ENCODE assay signal across 28 cellular contexts in the genomic region with DNA sequence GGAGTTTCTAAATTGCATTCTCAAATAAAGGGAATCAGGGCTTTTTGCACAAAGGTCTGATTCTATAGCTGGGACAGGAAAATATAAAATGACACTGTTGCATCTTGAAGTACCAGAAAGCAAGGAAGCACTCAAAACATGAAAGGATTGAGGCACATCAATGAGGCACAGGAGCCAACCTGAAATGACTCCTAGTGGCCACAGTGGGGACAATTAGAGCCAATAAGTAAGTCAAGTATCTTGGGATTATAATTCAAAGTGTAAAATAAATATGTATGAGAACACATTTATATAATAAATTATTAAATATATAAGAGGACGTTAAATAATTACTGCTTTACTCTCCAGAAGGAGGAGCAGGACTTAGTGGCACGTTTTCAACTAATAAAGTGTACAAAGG.
DNase-seq lines count a peak whose midpoint lies in the region; ATAC-seq and TF ChIP-seq lines count a peak whose summit lies in the region.
"Had no signal": no experiment of that assay in that cellular context is flagged by ENCODE, and none has a peak within 500 bp of the region (broad histone marks: within the 10 kb centered on the region; RNA-seq: fewer than 3 reads in every experiment).

No MANE protein-coding gene starts in this region.

- in situ Hi-C loops in brain microvascular endothelial cell (cut with HindIII; ENCODE audit: low pct_ligation_motif_present, low sequenced_read_pairs), result no loop called here

- POLR2A ChIA-PET in naive thymus-derived CD4-positive, alpha-beta T cell (lab: Charles Lee), result no interaction called here

- DNase-seq in brain microvascular endothelial cell (no peak), glutamatergic neuron (no peak)
- DNase-seq in activated naive CD4-positive, alpha-beta T cell (lab: John Stamatoyannopoulos, UW), result no peak
- DNase-seq in naive thymus-derived CD4-positive, alpha-beta T cell, result no peak
- DNase-seq: ACHN; activated CD4-positive, alpha-beta memory T cell treated with anti-CD3 and anti-CD28 coated beads for 36 hours; activated CD8-positive, alpha-beta memory T cell treated with anti-CD3 and anti-CD28 coated beads, Interleukin-2, amount 50 U/mL, for 4 hours; activated naive CD4-positive, alpha-beta T cell treated with anti-CD3 and anti-CD28 coated beads, Interleukin-2, amount 50 U/mL, for 16 hours; amygdala; C1 segment of cervical spinal cord; DMS79; GDM1; islet precursor cell; NCI-H2171 treated with DMSO at 0.1 percent for 48 hours; NCI-H524; stimulated activated CD4-positive, alpha-beta T cell treated with anti-CD3 and anti-CD28 coated beads, Interleukin-2, amount 100 ng/mL, for 24 hours; T-cell had no signal

- no peaks in the 10 kb centered on the region for H3K79me2 ChIP-seq in KMS-11 (ENCODE audit: insufficient read depth, low read depth)
- H3K79me2 ChIP-seq: parathyroid adenoma had no signal

- no peak overlapping the region for H2AFZ ChIP-seq in KMS-11 (ENCODE audit: low read depth)
- H2AFZ ChIP-seq: parathyroid adenoma had no signal

- peaks cover 9% of the 10 kb centered on the region for H3K4me1 Mint-ChIP-seq in glutamatergic neuron (ENCODE audit: low read depth, unreplicated experiment)
- H3K4me1 Mint-ChIP-seq in naive thymus-derived CD4-positive, alpha-beta T cell, result no peaks in the 10 kb centered on the region
- H3K4me1 Mint-ChIP-seq: nephron, T-cell had no signal

- H3K4me1 ChIP-seq in KMS-11 (ENCODE audit: low read depth, poor library complexity, severe bottlenecking), result no peaks in the 10 kb centered on the region
- no peaks in the 10 kb centered on the region for H3K4me1 ChIP-seq in naive thymus-derived CD4-positive, alpha-beta T cell (ENCODE audit: control insufficient read depth in 2 of 2, insufficient read depth in 2 of 2, low read length in 2 of 2)
- H3K4me1 ChIP-seq: parathyroid adenoma, right atrium auricular region, tibial nerve had no signal

- CTCF ChIA-PET in naive thymus-derived CD4-positive, alpha-beta T cell (lab: Charles Lee), result no interaction called here

- no peaks in the 10 kb centered on the region for H3K36me3 Mint-ChIP-seq in glutamatergic neuron (ENCODE audit: unreplicated experiment)
- no peaks in the 10 kb centered on the region for H3K36me3 Mint-ChIP-seq in naive thymus-derived CD4-positive, alpha-beta T cell
- H3K36me3 Mint-ChIP-seq: activated CD4-positive, alpha-beta memory T cell treated with anti-CD3 and anti-CD28 coated beads for 36 hours; T-cell had no signal

- H3K27me3 Mint-ChIP-seq in glutamatergic neuron (ENCODE audit: unreplicated experiment), result no peaks in the 10 kb centered on the region
- H3K27me3 Mint-ChIP-seq in naive thymus-derived CD4-positive, alpha-beta T cell, result no peaks in the 10 kb centered on the region
- H3K27me3 Mint-ChIP-seq: activated CD4-positive, alpha-beta memory T cell treated with anti-CD3 and anti-CD28 coated beads for 36 hours; T-cell had no signal

- H3K9ac ChIP-seq in KMS-11, result no peak overlapping the region
- H3K9ac ChIP-seq: parathyroid adenoma had no signal

- H3K36me3 ChIP-seq in KMS-11 (ENCODE audit: insufficient read depth) (no peaks in the 10 kb centered on the region), brain microvascular endothelial cell (replicated peaks) (no peaks in the 10 kb centered on the region)
- H3K36me3 ChIP-seq in naive thymus-derived CD4-positive, alpha-beta T cell (ENCODE audit: control insufficient read depth in 2 of 3, insufficient read depth in 3 of 3, low read length in 3 of 3), result no peaks in the 10 kb centered on the region
- H3K36me3 ChIP-seq: cardiac muscle cell, right atrium auricular region, tibial nerve had no signal

- intact Hi-C loops in naive thymus-derived CD4-positive, alpha-beta T cell (cut with micrococcal nuclease), result no loop called here

- no peak overlapping the region for H3K4me3 ChIP-seq in KMS-11 (IDR thresholded peaks at IDR 0.05; ENCODE audit: insufficient read depth, low read depth, low read length)
- H3K4me3 ChIP-seq in brain microvascular endothelial cell (ENCODE audit: low read depth, low read length), result no peak overlapping the region
- no peak overlapping the region for H3K4me3 ChIP-seq in naive thymus-derived CD4-positive, alpha-beta T cell (ENCODE audit: low read length)
- H3K4me3 ChIP-seq: cardiac muscle cell, right atrium auricular region, tibial nerve had no signal

- no peak for ATAC-seq in GM19455 (IDR thresholded peaks at IDR 0.05; ENCODE audit: unreplicated experiment)
- no peak for ATAC-seq in naive thymus-derived CD4-positive, alpha-beta T cell
- no peak for ATAC-seq in GM21529 (IDR thresholded peaks at IDR 0.05; ENCODE audit: unreplicated experiment)
- ATAC-seq: HCT116, T-cell had no signal

- no peaks in the 10 kb centered on the region for H4K20me1 ChIP-seq in KMS-11 (ENCODE audit: insufficient read depth)

- H3K9me3 ChIP-seq in naive thymus-derived CD4-positive, alpha-beta T cell (ENCODE audit: control insufficient read depth in 2 of 3, low read length in 3 of 3), result no peaks in the 10 kb centered on the region
- H3K9me3 ChIP-seq: tibial nerve had no signal

- H3K27ac ChIP-seq in 22Rv1, result no peak overlapping the region
- no peak overlapping the region for H3K27ac ChIP-seq in KMS-11
- no peak overlapping the region for H3K27ac ChIP-seq in brain microvascular endothelial cell
- H3K27ac ChIP-seq in naive thymus-derived CD4-positive, alpha-beta T cell (ENCODE audit: low read depth, low read length), result no peak overlapping the region
- H3K27ac ChIP-seq: cardiac muscle cell, parathyroid adenoma, right atrium auricular region, RWPE1, tibial nerve had no signal

- no peak overlapping the region for H3K4me2 ChIP-seq in KMS-11

- H3K27me3 ChIP-seq in KMS-11 (ENCODE audit: insufficient read depth, low read depth) (no peaks in the 10 kb centered on the region), brain microvascular endothelial cell (replicated peaks) (no peaks in the 10 kb centered on the region)
- H3K27me3 ChIP-seq in naive thymus-derived CD4-positive, alpha-beta T cell (ENCODE audit: control insufficient read depth in 2 of 2, insufficient read depth in 2 of 2, low read length in 2 of 2), result no peaks in the 10 kb centered on the region
- H3K27me3 ChIP-seq: cardiac muscle cell, right atrium auricular region, tibial nerve had no signal

- peak overlapping the region; percentile 28 for H3K4me3 Mint-ChIP-seq in glutamatergic neuron (ENCODE audit: unreplicated experiment)
- H3K4me3 Mint-ChIP-seq in naive thymus-derived CD4-positive, alpha-beta T cell, result no peak overlapping the region
- H3K4me3 Mint-ChIP-seq: activated CD4-positive, alpha-beta memory T cell treated with anti-CD3 and anti-CD28 coated beads for 36 hours; nephron; T-cell had no signal

- TF ChIP-seq CTCF in 22Rv1 (IDR thresholded peaks at IDR 0.05) (peak; percentile 24; the same call in 1 of the 2 replicates), KMS-11 (conservative IDR thresholded peaks at IDR 0.05; ENCODE audit: low read depth, low read length) (0 out of 2 replicates have a peak, but pooled peaks have one; percentile 7), brain microvascular endothelial cell (IDR thresholded peaks at IDR 0.05; ENCODE audit: low read depth, low read length, missing control alignments) (peak; percentile 29), glutamatergic neuron (IDR thresholded peaks at IDR 0.05; ENCODE audit: partially characterized antibody, unreplicated experiment) (no peak)

- no peak overlapping the region for H3K27ac Mint-ChIP-seq in glutamatergic neuron (ENCODE audit: unreplicated experiment)
- no peak overlapping the region for H3K27ac Mint-ChIP-seq in naive thymus-derived CD4-positive, alpha-beta T cell
- H3K27ac Mint-ChIP-seq: activated CD4-positive, alpha-beta memory T cell treated with anti-CD3 and anti-CD28 coated beads for 36 hours; nephron; T-cell had no signal

- peaks cover 3% of the 10 kb centered on the region for H3K9me3 Mint-ChIP-seq in glutamatergic neuron (ENCODE audit: unreplicated experiment)
- peaks cover 3 to 37% (median 13%) of the 10 kb centered on the region in 11 donors for H3K9me3 Mint-ChIP-seq in naive thymus-derived CD4-positive, alpha-beta T cell
